ENCODE assay signal across 12 cellular contexts in genomic region chr5:142674438-142675210, GRCh38. TPM values are rescaled to one million over a fixed set of nuclear protein-coding genes. Genes with fewer than 3 reads are reported as not detected.
DNase-seq lines count a peak whose midpoint lies in the region; ATAC-seq, FAIRE-seq and TF ChIP-seq lines count a peak whose summit lies in the region.
"Had no signal": no experiment of that assay in that cellular context is flagged by ENCODE, and none has a peak within 500 bp of the region (broad histone marks: within the 10 kb centered on the region; RNA-seq: fewer than 3 reads in every experiment).

No MANE protein-coding gene starts in this region.

- peaks cover 44% of the 10 kb centered on the region for H3K4me1 ChIP-seq in adipocyte (ENCODE audit: control insufficient read depth, insufficient read depth, low read length)
- H3K4me1 ChIP-seq in osteoblast (ENCODE audit: insufficient read depth, low read length), result peaks cover 38% of the 10 kb centered on the region
- H3K4me1 ChIP-seq in upper lobe of right lung, result no peaks in the 10 kb centered on the region

- no peaks in the 10 kb centered on the region for H3K27me3 ChIP-seq in adipocyte (replicated peaks; ENCODE audit: control insufficient read depth, insufficient read depth, low read length)
- no peaks in the 10 kb centered on the region for H3K27me3 ChIP-seq in osteoblast (ENCODE audit: insufficient read depth, low read length)
- no peaks in the 10 kb centered on the region for H3K27me3 ChIP-seq in upper lobe of right lung

- H3K9ac ChIP-seq in adipocyte (ENCODE audit: low read length), result peak overlapping the region; percentile 54

- DNase-seq in Daoy (ENCODE audit: low read depth), result peak; percentile 74
- peak; percentile 57 for DNase-seq in adipocyte (ENCODE audit: low read depth)
- DNase-seq in fibroblast of pulmonary artery (ENCODE audit: low read depth), result peak; percentile 73
- peak; percentile 93 for DNase-seq in osteoblast (ENCODE audit: insufficient read length, low spot score, missing footprints)
- no peak for DNase-seq in upper lobe of right lung
- no peak for DNase-seq in left lobe of liver (ENCODE audit: low spot score)
- DNase-seq in GM12891 (ENCODE audit: insufficient read length, low spot score), result no peak
- DNase-seq: CD4-positive, alpha-beta T cell; Karpas-422; NCI-H524 had no signal

- intact Hi-C loops in upper lobe of right lung (cut with DNase I), result no loop called here

- H3K27ac ChIP-seq in osteoblast (ENCODE audit: low read depth, low read length), result peak overlapping the region; percentile 71
- H3K27ac ChIP-seq in upper lobe of right lung, result no peak overlapping the region

- ATAC-seq in GM18907 (IDR thresholded peaks at IDR 0.05; ENCODE audit: unreplicated experiment) (no peak), upper lobe of right lung (no peak), left lobe of liver (no peak)

- peak overlapping the region; percentile 10 for H3K4me3 ChIP-seq in adipocyte (ENCODE audit: low read length)
- H3K4me3 ChIP-seq in fibroblast of pulmonary artery (replicated peaks; ENCODE audit: low read depth, low read length), result no peak overlapping the region
- no peak overlapping the region for H3K4me3 ChIP-seq in osteoblast (ENCODE audit: insufficient read depth, low read length)
- H3K4me3 ChIP-seq in upper lobe of right lung, result no peak overlapping the region

- peak overlapping the region; percentile 84 for H2AFZ ChIP-seq in osteoblast (ENCODE audit: low read length)

- no peaks in the 10 kb centered on the region for H4K20me1 ChIP-seq in osteoblast (ENCODE audit: insufficient read depth, low read length)

- FAIRE-seq in GM12891 (lab: Jason Lieb, UNC), result no peak

- no peaks in the 10 kb centered on the region for H3K9me3 ChIP-seq in adipocyte (ENCODE audit: control insufficient read depth, low read length)
- H3K9me3 ChIP-seq in osteoblast (ENCODE audit: low read depth, low read length), result no peaks in the 10 kb centered on the region
- H3K9me3 ChIP-seq in upper lobe of right lung, result no peaks in the 10 kb centered on the region

- H3K36me3 ChIP-seq in adipocyte (ENCODE audit: control insufficient read depth, insufficient read depth, low read length, severe bottlenecking) (no peaks in the 10 kb centered on the region), osteoblast (ENCODE audit: insufficient read depth, low read length) (no peaks in the 10 kb centered on the region), upper lobe of right lung (no peaks in the 10 kb centered on the region)

- no peak for TF ChIP-seq POLR2A in GM12891 (IDR thresholded peaks at IDR 0.05; ENCODE audit: low read depth, low read length)

- H3K79me2 ChIP-seq in osteoblast (ENCODE audit: insufficient read depth, low read length), result no peaks in the 10 kb centered on the region

- peak overlapping the region; percentile 36 for H3K4me2 ChIP-seq in osteoblast (ENCODE audit: insufficient read depth, low read length)

- TF ChIP-seq CTCF in fibroblast of pulmonary artery (IDR thresholded peaks at IDR 0.05; ENCODE audit: low read length, missing control alignments) (no peak), osteoblast (IDR thresholded peaks at IDR 0.05; ENCODE audit: extremely low read depth, low read depth, low read length) (no peak), upper lobe of right lung (IDR thresholded peaks at IDR 0.05) (no peak)

TF ChIP-seq in GM12891, 5 proteins besides CTCF, POLR2A, EP300 and RAD21:
- TF ChIP-seq TAF1 (IDR thresholded peaks at IDR 0.05; ENCODE audit: low read depth, low read length) (no peak), SPI1 (IDR thresholded peaks at IDR 0.05; ENCODE audit: low read depth, low read length) (no peak), POLR2AphosphoS5 (IDR thresholded peaks at IDR 0.05; ENCODE audit: low read depth, low read length) (no peak), POU2F2 (IDR thresholded peaks at IDR 0.05; ENCODE audit: low read depth, low read length) (no peak), PAX5 (IDR thresholded peaks at IDR 0.05; ENCODE audit: insufficient read depth, low read length, severe bottlenecking) (no peak)

RNA-seq across cellular contexts. Expression of gene FGF1, which starts 11.3 kb away (rescaled TPM):
- 0.33 and 0.63 TPM in 2 replicates for total RNA-seq in Daoy (2014; rRNA removed; shearing (Covaris generic))
- total RNA-seq in osteoblast (2.9 and 4.3 TPM in 2 replicates), upper lobe of right lung (1.8 TPM), left lobe of liver (0.25 TPM)
- not detected for polyA plus RNA-seq in GM12891 (2012; ENCODE audit: low read depth, missing spikeins)
- total RNA-seq: CD4-positive, alpha-beta T cell had no signal
- polyA plus RNA-seq: neural cell had no signal

Comparison
In these comparisons a context has a peak if more than half of its experiments do, and no peak if none do; other contexts are left out.
1. DNase-seq: peak in Daoy (single experiment), adipocyte (single experiment), fibroblast of pulmonary artery (single experiment) and osteoblast (single experiment); none in upper lobe of right lung (single experiment), left lobe of liver (single experiment) and GM12891 (single experiment).